1 cellular context compared by ENCODE assay signal in genomic region chr10:90821864-90822263, GRCh38. TPM values are rescaled to one million over a fixed set of nuclear protein-coding genes. Genes with fewer than 3 reads are reported as not detected.
"Had no signal": no experiment of that assay in that cellular context is flagged by ENCODE, and none has a peak within 500 bp of the region (broad histone marks: within the 10 kb centered on the region; RNA-seq: fewer than 3 reads in every experiment).

No MANE protein-coding gene starts in this region.

RNA-seq across cellular contexts. Expression of gene HTR7, which starts 36.0 kb away (rescaled TPM):
- total RNA-seq: dermis blood vessel endothelial cell had no signal
